Comparison of ENCODE assay signal across 1 cellular context in the genomic region with DNA sequence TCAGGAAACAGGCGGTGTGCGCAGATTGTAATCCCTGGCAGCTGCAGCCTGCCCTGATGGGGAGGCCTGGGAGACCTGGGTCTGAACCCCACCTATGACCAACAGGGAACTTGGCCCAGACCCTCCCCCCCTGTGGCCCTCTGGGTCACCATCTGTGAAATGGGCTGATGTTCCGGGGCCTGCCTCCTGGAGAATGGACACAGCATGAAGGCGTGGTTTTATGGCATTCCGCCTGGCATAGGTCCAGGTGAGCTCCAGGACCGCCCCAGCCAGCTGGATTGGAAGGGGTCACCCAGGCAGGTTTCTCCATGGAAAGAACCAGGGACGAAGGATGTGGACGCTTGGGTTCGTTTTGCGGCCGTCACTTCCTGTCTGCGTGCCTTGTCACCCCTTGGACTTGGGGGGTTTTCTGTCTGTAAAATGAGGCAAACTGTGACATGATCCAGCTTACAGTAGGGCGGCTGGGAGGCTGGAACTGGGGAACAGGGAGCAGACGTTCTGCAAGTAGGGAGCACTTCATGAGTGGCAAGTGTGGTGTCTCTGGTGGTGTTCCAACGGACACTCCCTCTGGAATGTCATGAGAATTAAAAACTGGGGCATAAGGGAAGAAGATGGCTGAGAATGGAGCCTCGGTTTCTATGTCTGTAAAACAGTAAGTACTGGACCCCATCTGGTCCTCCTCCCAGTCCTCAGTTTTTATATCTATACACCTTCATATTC.
TF ChIP-seq lines count a peak whose summit lies in the region.

No MANE protein-coding gene starts in this region.

TF ChIP-seq in WTC11, 78 proteins besides CTCF, POLR2A, EP300 and RAD21 (continued from another document):
- TF ChIP-seq, protein P1, sequence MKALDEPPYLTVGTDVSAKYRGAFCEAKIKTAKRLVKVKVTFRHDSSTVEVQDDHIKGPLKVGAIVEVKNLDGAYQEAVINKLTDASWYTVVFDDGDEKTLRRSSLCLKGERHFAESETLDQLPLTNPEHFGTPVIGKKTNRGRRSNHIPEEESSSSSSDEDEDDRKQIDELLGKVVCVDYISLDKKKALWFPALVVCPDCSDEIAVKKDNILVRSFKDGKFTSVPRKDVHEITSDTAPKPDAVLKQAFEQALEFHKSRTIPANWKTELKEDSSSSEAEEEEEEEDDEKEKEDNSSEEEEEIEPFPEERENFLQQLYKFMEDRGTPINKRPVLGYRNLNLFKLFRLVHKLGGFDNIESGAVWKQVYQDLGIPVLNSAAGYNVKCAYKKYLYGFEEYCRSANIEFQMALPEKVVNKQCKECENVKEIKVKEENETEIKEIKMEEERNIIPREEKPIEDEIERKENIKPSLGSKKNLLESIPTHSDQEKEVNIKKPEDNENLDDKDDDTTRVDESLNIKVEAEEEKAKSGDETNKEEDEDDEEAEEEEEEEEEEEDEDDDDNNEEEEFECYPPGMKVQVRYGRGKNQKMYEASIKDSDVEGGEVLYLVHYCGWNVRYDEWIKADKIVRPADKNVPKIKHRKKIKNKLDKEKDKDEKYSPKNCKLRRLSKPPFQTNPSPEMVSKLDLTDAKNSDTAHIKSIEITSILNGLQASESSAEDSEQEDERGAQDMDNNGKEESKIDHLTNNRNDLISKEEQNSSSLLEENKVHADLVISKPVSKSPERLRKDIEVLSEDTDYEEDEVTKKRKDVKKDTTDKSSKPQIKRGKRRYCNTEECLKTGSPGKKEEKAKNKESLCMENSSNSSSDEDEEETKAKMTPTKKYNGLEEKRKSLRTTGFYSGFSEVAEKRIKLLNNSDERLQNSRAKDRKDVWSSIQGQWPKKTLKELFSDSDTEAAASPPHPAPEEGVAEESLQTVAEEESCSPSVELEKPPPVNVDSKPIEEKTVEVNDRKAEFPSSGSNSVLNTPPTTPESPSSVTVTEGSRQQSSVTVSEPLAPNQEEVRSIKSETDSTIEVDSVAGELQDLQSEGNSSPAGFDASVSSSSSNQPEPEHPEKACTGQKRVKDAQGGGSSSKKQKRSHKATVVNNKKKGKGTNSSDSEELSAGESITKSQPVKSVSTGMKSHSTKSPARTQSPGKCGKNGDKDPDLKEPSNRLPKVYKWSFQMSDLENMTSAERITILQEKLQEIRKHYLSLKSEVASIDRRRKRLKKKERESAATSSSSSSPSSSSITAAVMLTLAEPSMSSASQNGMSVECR (CRISPR knock-in tag; IDR thresholded peaks at IDR 0.05; ENCODE audit: borderline replicate concordance) = no peak
